Comparison of ENCODE assay signal across 14 cellular contexts in the genomic region with DNA sequence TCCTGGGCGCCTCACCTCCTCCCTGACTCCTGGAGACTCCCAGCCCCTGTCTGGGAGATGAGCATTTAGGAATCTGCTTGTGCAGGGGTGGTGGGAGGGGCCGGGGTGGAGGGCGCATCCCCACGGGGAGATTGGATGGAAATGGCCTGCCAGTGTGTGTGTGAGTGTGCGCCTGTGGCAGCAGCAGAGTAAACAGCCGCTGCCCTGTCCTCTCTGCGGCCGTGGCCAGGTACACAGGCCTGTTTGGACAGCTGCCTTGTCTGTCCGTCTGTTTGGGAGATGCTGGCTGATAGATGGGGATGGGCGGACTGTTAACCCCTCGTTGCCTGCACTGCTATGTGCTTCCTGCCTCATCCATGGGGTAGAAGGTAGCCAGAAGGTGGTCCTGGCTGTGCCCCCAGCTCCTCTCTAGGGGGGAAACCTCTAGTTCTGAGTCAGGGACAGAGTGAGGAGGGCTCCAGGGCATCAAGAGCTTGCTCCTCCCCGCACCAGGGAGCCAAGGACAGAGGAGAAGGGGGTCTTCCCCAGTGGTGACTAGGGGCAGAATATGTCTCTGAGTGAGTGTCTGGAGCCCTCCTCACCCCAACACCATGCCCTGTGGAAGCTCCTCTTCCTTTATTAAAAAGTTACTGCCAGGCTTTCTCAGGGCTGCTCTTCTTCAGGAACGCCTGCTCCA.
DNase-seq lines count a peak whose midpoint lies in the region; ATAC-seq and TF ChIP-seq lines count a peak whose summit lies in the region.
"Had no signal": no experiment of that assay in that cellular context is flagged by ENCODE, and none has a peak within 500 bp of the region (broad histone marks: within the 10 kb centered on the region; RNA-seq: fewer than 3 reads in every experiment).

No MANE protein-coding gene starts in this region.

- WGBS in esophagus muscularis mucosa: 24% methylated on average over 13 of the region's 13 CpGs

- no peak for TF ChIP-seq EP300 in esophagus muscularis mucosa (IDR thresholded peaks at IDR 0.05)

- ATAC-seq in GM19463 (IDR thresholded peaks at IDR 0.05; ENCODE audit: unreplicated experiment): no peak

- H3K27me3 ChIP-seq in esophagus muscularis mucosa: peaks cover 0 to 90% (median 29%) of the 10 kb centered on the region in 4 donors

- H3K36me3 ChIP-seq in HEK293 (ENCODE audit: control insufficient read depth in 2 of 2, insufficient read depth in 1 of 2, low read length in 2 of 2): no peaks in the 10 kb centered on the region
- H3K36me3 ChIP-seq in esophagus muscularis mucosa: no peaks in the 10 kb centered on the region
- H3K36me3 ChIP-seq: esophagus squamous epithelium had no signal

- CTCF ChIA-PET in HEK293 (lab: Yijun Ruan, JAX): interaction anchor here (0.8 to 1.5 kb wide), 4 partner anchors 12 to 107 kb away, joined by 3 to 6 read pairs (median 4); no protein-coding TSS in a partner anchor

- intact Hi-C loops in esophagus muscularis mucosa (cut with DNase I): no loop called here

- no peak overlapping the region for H3K27ac ChIP-seq in HEK293 (ENCODE audit: extremely low read depth, low read depth, low read length)
- no peak overlapping the region for H3K27ac ChIP-seq in esophagus muscularis mucosa (replicated peaks in 1 of 4)
- H3K27ac ChIP-seq: esophagus squamous epithelium, parathyroid adenoma had no signal

- no peak for TF ChIP-seq POLR2A in esophagus muscularis mucosa (IDR thresholded peaks at IDR 0.05; ENCODE audit: low read depth)

- POLR2A ChIA-PET in HEK293 (lab: Yijun Ruan, JAX): interaction anchor here (1.2 to 1.5 kb wide), 2 partner anchors 31 to 32 kb away, joined by 3 read pairs; no protein-coding TSS in a partner anchor

- no peaks in the 10 kb centered on the region for H3K9me3 ChIP-seq in HEK293 (ENCODE audit: control insufficient read depth, insufficient read depth, low read depth, low read length)
- H3K9me3 ChIP-seq in esophagus muscularis mucosa: no peaks in the 10 kb centered on the region
- H3K9me3 ChIP-seq: esophagus squamous epithelium had no signal

- H3K4me1 ChIP-seq in HEK293 (ENCODE audit: control insufficient read depth, insufficient read depth, low read length) (0 out of 2 replicates have a peak, but pooled peaks cover 5% of the 10 kb centered on the region), esophagus muscularis mucosa (no peaks in the 10 kb centered on the region)
- H3K4me1 ChIP-seq: parathyroid adenoma had no signal

- peak; percentile 79 for DNase-seq in NCI-H510A treated with DMSO at 0.1 percent for 48 hours (lab: John Stamatoyannopoulos, UW)
- DNase-seq in cerebellar cortex (ENCODE audit: low spot score): peak; percentile 60
- DNase-seq in myocyte (ENCODE audit: low read depth): peak; percentile 45
- no peak for DNase-seq in esophagus muscularis mucosa (ENCODE audit: extremely low spot score)
- no peak for DNase-seq in activated CD4-positive, alpha-beta T cell treated with anti-CD3 and anti-CD28 coated beads for 48 hours
- DNase-seq: activated CD4-positive, CD25-positive, alpha-beta regulatory T cell treated with anti-CD3 and anti-CD28 coated beads, Interleukin-2, amount 50 U/mL, for 72 hours; activated T-cell treated with anti-CD3 and anti-CD28 coated beads for 4 hours; esophagus squamous epithelium; MV-4-11; stimulated activated CD4-positive, alpha-beta T cell treated with anti-CD3 and anti-CD28 coated beads, Interleukin-12 subunit alpha, Interleukin-12 subunit beta, amount 100 ng/mL, for 4 hours; SW 1271 had no signal

- H3K4me3 ChIP-seq in HEK293 (ENCODE audit: low read depth, low read length) (no peak overlapping the region), esophagus muscularis mucosa (no peak overlapping the region)
- H3K4me3 ChIP-seq: esophagus squamous epithelium had no signal

- no peak for TF ChIP-seq CTCF in HEK293 (tag by site-specific recombination; IDR thresholded peaks at IDR 0.05)
- TF ChIP-seq CTCF in esophagus muscularis mucosa (IDR thresholded peaks at IDR 0.05): no peak

TF ChIP-seq in HEK293, 187 proteins besides CTCF, POLR2A, EP300 and RAD21:
- peak; percentile 52 for TF ChIP-seq KLF1 (tag by site-specific recombination; IDR thresholded peaks at IDR 0.05)
- TF ChIP-seq ZNF623 (tag by site-specific recombination; IDR thresholded peaks at IDR 0.05): no peak
- peak; percentile 48; the same call in 1 of the 2 replicates for TF ChIP-seq GLIS1 (tag by site-specific recombination; IDR thresholded peaks at IDR 0.05)

Comparison
In these comparisons a context has a peak if more than half of its experiments do, and no peak if none do; other contexts are left out.
1. DNase-seq: peak in NCI-H510A treated with DMSO at 0.1 percent for 48 hours (single experiment), cerebellar cortex (single experiment) and myocyte (single experiment); none in esophagus muscularis mucosa (single experiment) and activated CD4-positive, alpha-beta T cell treated with anti-CD3 and anti-CD28 coated beads for 48 hours (single experiment).